ENCODE assay signal across 11 cellular contexts in the genomic region with DNA sequence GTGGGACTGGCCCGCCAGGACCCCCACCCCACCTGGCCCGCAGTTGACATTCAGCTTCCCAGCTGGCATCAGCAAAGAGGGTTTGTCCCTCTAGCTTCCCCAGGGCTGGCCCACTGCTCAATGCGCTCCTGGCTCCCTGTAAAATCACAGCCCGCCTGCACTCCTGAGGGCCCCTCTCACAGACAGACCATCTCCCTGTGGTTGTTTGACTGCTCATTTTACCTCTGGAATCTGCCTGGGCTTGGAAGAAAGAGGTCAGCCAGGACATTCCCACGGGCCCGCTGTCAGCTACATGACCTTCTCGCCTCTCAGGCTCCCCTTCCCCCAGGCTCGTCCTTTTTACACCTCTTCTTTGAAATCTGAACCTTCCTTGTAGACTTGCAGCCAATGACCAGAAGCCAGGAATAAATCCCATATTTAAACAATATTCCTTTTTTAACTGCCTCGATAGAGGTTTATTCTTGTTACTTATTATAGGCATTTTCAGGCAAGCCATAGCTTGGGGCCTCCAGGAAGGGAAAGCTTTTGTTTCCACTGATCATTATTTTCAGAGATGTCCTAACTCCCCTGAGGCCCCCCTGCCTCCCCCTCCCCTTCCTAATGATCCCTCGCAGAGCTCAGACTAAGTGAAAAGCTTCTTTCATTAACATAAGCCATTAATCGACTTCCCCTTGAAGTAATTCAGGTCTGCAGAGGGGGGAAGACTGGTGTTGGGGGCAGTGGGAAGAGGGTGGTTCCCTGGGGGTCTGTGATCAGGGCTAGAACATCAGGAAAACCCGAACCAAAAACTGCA.
DNase-seq lines count a peak whose midpoint lies in the region; ATAC-seq and TF ChIP-seq lines count a peak whose summit lies in the region.
"Had no signal": no experiment of that assay in that cellular context is flagged by ENCODE, and none has a peak within 500 bp of the region (broad histone marks: within the 10 kb centered on the region; RNA-seq: fewer than 3 reads in every experiment).

No MANE protein-coding gene starts in this region.

- CTCF ChIA-PET in Caco-2 (lab: Charles Lee): interaction anchor here (0.7 to 1.0 kb wide), 2 partner anchors 256 to 657 kb away, joined by 3 to 5 read pairs; no protein-coding TSS in a partner anchor

- no peak overlapping the region for H3K4me3 ChIP-seq in Caco-2 (ENCODE audit: low read depth, low read length)
- no peak overlapping the region for H3K4me3 ChIP-seq in gastroesophageal sphincter
- H3K4me3 ChIP-seq: tibial nerve had no signal

- no peaks in the 10 kb centered on the region for H3K27me3 Mint-ChIP-seq in Caco-2 (ENCODE audit: insufficient read depth, unreplicated experiment)
- peaks cover 7% of the 10 kb centered on the region for H3K27me3 Mint-ChIP-seq in osteocyte (ENCODE audit: unreplicated experiment)

- H3K4me3 Mint-ChIP-seq in Caco-2 (ENCODE audit: unreplicated experiment): no peak overlapping the region
- no peak overlapping the region for H3K4me3 Mint-ChIP-seq in osteocyte (ENCODE audit: unreplicated experiment)

- intact Hi-C loops in Caco-2 (cut with micrococcal nuclease; ENCODE audit: unreplicated experiment): no loop called here

- no peak for TF ChIP-seq POLR2A in gastroesophageal sphincter (IDR thresholded peaks at IDR 0.05)

- H3K27ac Mint-ChIP-seq in Caco-2 (ENCODE audit: unreplicated experiment) (peak overlapping the region; percentile 81), osteocyte (ENCODE audit: unreplicated experiment) (peak overlapping the region; percentile 50)

- no peaks in the 10 kb centered on the region; the same call in 1 of the 2 replicates for H3K27me3 ChIP-seq in Caco-2 (replicated peaks; ENCODE audit: control insufficient read depth, insufficient read depth, low read length)
- H3K27me3 ChIP-seq in gastroesophageal sphincter: no peaks in the 10 kb centered on the region
- H3K27me3 ChIP-seq: tibial nerve had no signal

- H3K4me1 ChIP-seq in Caco-2 (peaks cover 62% of the 10 kb centered on the region), gastroesophageal sphincter (peaks cover 0 to 16% (median 0%) of the 10 kb centered on the region in 3 donors)

- H3K4me1 Mint-ChIP-seq in Caco-2 (ENCODE audit: low read depth, unreplicated experiment) (peaks cover 42% of the 10 kb centered on the region), osteocyte (ENCODE audit: unreplicated experiment) (peaks cover 30% of the 10 kb centered on the region)

- TF ChIP-seq CTCF in Caco-2 (IDR thresholded peaks at IDR 0.05; ENCODE audit: insufficient read depth in 1 of 2, low read depth in 1 of 2, low read length in 1 of 2, severe bottlenecking in 1 of 2, unreplicated experiment in 1 of 2) (no peak), gastroesophageal sphincter (IDR thresholded peaks at IDR 0.05) (no peak), osteocyte (IDR thresholded peaks at IDR 0.05) (no peak)

- BruUV-seq in Caco-2 (replicated peaks; lab: Mats Ljungman, UMichigan): no TSS peak

- TF ChIP-seq EP300 in gastroesophageal sphincter (IDR thresholded peaks at IDR 0.05): no peak

- H3K9me3 Mint-ChIP-seq in Caco-2 (ENCODE audit: unreplicated experiment): no peaks in the 10 kb centered on the region
- no peaks in the 10 kb centered on the region for H3K9me3 Mint-ChIP-seq in osteocyte (ENCODE audit: unreplicated experiment)

- H3K27ac ChIP-seq in gastroesophageal sphincter: peak overlapping the region in 3 of 4 donors; percentile 1 to 35 (median 24)

- ATAC-seq in gastroesophageal sphincter: no peak

- no peaks in the 10 kb centered on the region for H3K36me3 Mint-ChIP-seq in Caco-2 (ENCODE audit: insufficient read depth, unreplicated experiment)
- no peaks in the 10 kb centered on the region for H3K36me3 Mint-ChIP-seq in osteocyte (ENCODE audit: unreplicated experiment)

- 31 to 50% methylated on average over 9 to 10 of the region's 12 CpGs for WGBS in gastroesophageal sphincter (ENCODE audit: low coverage in 1 of 2), 2 donors

- no peaks in the 10 kb centered on the region for H3K36me3 ChIP-seq in Caco-2 (ENCODE audit: control insufficient read depth, insufficient read depth, low read length)
- no peaks in the 10 kb centered on the region for H3K36me3 ChIP-seq in gastroesophageal sphincter
- H3K36me3 ChIP-seq: tibial nerve had no signal

- POLR2A ChIA-PET in Caco-2 (lab: Charles Lee): interaction anchor here (0.6 kb wide), 1 partner anchor 209 kb away, joined by 10 read pairs; no protein-coding TSS in a partner anchor

- H3K9me3 ChIP-seq in Caco-2 (peaks cover 4% of the 10 kb centered on the region; the same call in 1 of the 2 replicates), gastroesophageal sphincter (peaks cover 0 to 7% (median 0%) of the 10 kb centered on the region in 3 donors)

- DNase-seq in Caco-2: peak in 1 of 2 experiments; percentile 46
- peak; percentile 90 for DNase-seq in NCI-H82 (lab: John Stamatoyannopoulos, UW)
- DNase-seq in osteocyte (ENCODE audit: extremely low spot score, unreplicated experiment): no peak
- DNase-seq in A172 (ENCODE audit: low spot score): no peak
- no peak for DNase-seq in cortex of kidney (lab: John Stamatoyannopoulos, UW)
- no peak for DNase-seq in NCI-H2227 treated with DMSO at 0.1 percent for 48 hours (lab: John Stamatoyannopoulos, UW)
- DNase-seq: activated CD8-positive, alpha-beta memory T cell treated with anti-CD3 and anti-CD28 coated beads, Interleukin-2, amount 50 U/mL, for 48 hours; DMS79 treated with DMSO at 0.1 percent for 48 hours; NCI-H524 treated with DMSO at 0.1 percent for 48 hours had no signal
